ENCODE assay signal across 8 cellular contexts in genomic region chr1:120388597-120389126, GRCh38. TPM values are rescaled to one million over a fixed set of nuclear protein-coding genes. Genes with fewer than 3 reads are reported as not detected.
DNase-seq lines count a peak whose midpoint lies in the region; ATAC-seq and TF ChIP-seq lines count a peak whose summit lies in the region.
"Not testable (repeated sequence)": the region's sequence is repeated elsewhere in the genome, so short reads cannot be mapped to it uniquely, and the experiment has no call there.

No MANE protein-coding gene starts in this region.

- H3K4me1 ChIP-seq in MM.1S (ENCODE audit: low read length), result not testable (repeated sequence)

- not testable (repeated sequence) for H3K27ac Mint-ChIP-seq in activated CD4-positive, alpha-beta T cell treated with anti-CD3 and anti-CD28 coated beads, Interleukin-2, amount 10 ng/mL, durations not matched to agents 7 days and 5 days; stimulated activated naive B cell treated with anti-CD40 and anti-IgM and Interleukin-4, amounts not matched to agents 10 μg/mL and 1 μg/mL and 100 μg/mL, for 72 hours

- ATAC-seq in stimulated activated naive B cell treated with anti-CD40 and anti-IgM and Interleukin-4, amounts not matched to agents 10 μg/mL and 1 μg/mL and 100 μg/mL, for 72 hours (replicated peaks), result not testable (repeated sequence)

- POLR2A ChIA-PET in activated CD4-positive, alpha-beta T cell treated with anti-CD3 and anti-CD28 coated beads, Interleukin-2, amount 10 ng/mL, durations not matched to agents 7 days and 5 days (lab: Charles Lee), result not testable (repeated sequence)

- DNase-seq in DMS153 (lab: John Stamatoyannopoulos, UW) (peak; percentile 33), MM.1S (peak; percentile 4), NCI-H774 (lab: John Stamatoyannopoulos, UW) (peak; percentile 23), brain microvascular endothelial cell (peak; percentile 67), fibroblast of villous mesenchyme (ENCODE audit: low read depth) (peak; percentile 68), mucosa of gallbladder (ENCODE audit: low spot score) (peak; percentile 10)
- peak; percentile 9 for DNase-seq in activated CD4-positive, alpha-beta T cell treated with anti-CD3 and anti-CD28 coated beads, Interleukin-2, amount 10 ng/mL, durations not matched to agents 7 days and 5 days
- DNase-seq in stimulated activated naive B cell treated with anti-CD40 and anti-IgM and Interleukin-4, amounts not matched to agents 10 μg/mL and 1 μg/mL and 100 μg/mL, for 72 hours, result peak; percentile 15

- not testable (repeated sequence) for H3K4me3 Mint-ChIP-seq in activated CD4-positive, alpha-beta T cell treated with anti-CD3 and anti-CD28 coated beads, Interleukin-2, amount 10 ng/mL, durations not matched to agents 7 days and 5 days; stimulated activated naive B cell treated with anti-CD40 and anti-IgM and Interleukin-4, amounts not matched to agents 10 μg/mL and 1 μg/mL and 100 μg/mL, for 72 hours

- H2AFZ ChIP-seq in MM.1S (ENCODE audit: low read length), result not testable (repeated sequence)

- not testable (repeated sequence) for H3K36me3 ChIP-seq in MM.1S (replicated peaks; ENCODE audit: insufficient read depth, low read length); brain microvascular endothelial cell (replicated peaks)

- H3K36me3 Mint-ChIP-seq in activated CD4-positive, alpha-beta T cell treated with anti-CD3 and anti-CD28 coated beads, Interleukin-2, amount 10 ng/mL, durations not matched to agents 7 days and 5 days (ENCODE audit: low read depth); stimulated activated naive B cell treated with anti-CD40 and anti-IgM and Interleukin-4, amounts not matched to agents 10 μg/mL and 1 μg/mL and 100 μg/mL, for 72 hours: not testable (repeated sequence)

- not testable (repeated sequence) for H3F3A ChIP-seq in MM.1S (ENCODE audit: insufficient read depth, low read length)

- in situ Hi-C loops in brain microvascular endothelial cell (cut with HindIII; ENCODE audit: low pct_ligation_motif_present, low sequenced_read_pairs), result not testable (repeated sequence)

- not testable (repeated sequence) for H3K9me3 Mint-ChIP-seq in activated CD4-positive, alpha-beta T cell treated with anti-CD3 and anti-CD28 coated beads, Interleukin-2, amount 10 ng/mL, durations not matched to agents 7 days and 5 days; stimulated activated naive B cell treated with anti-CD40 and anti-IgM and Interleukin-4, amounts not matched to agents 10 μg/mL and 1 μg/mL and 100 μg/mL, for 72 hours

- H3K4me1 Mint-ChIP-seq in activated CD4-positive, alpha-beta T cell treated with anti-CD3 and anti-CD28 coated beads, Interleukin-2, amount 10 ng/mL, durations not matched to agents 7 days and 5 days; stimulated activated naive B cell treated with anti-CD40 and anti-IgM and Interleukin-4, amounts not matched to agents 10 μg/mL and 1 μg/mL and 100 μg/mL, for 72 hours: not testable (repeated sequence)

- not testable (repeated sequence) for H3K4me2 ChIP-seq in MM.1S (ENCODE audit: low read depth, low read length)

- not testable (repeated sequence) for H3K4me3 ChIP-seq in MM.1S (ENCODE audit: low read length); brain microvascular endothelial cell (ENCODE audit: low read depth, low read length); fibroblast of villous mesenchyme (ENCODE audit: low read depth, low read length)

- not testable (repeated sequence) for H3K79me2 ChIP-seq in MM.1S (ENCODE audit: low read length)

- H3K27ac ChIP-seq in MM.1S (ENCODE audit: low read length); brain microvascular endothelial cell: not testable (repeated sequence)

- H3K27me3 ChIP-seq in MM.1S (replicated peaks; ENCODE audit: insufficient read depth, low read length); brain microvascular endothelial cell (replicated peaks): not testable (repeated sequence)

- not testable (repeated sequence) for TF ChIP-seq CTCF in MM.1S (IDR thresholded peaks at IDR 0.05; ENCODE audit: low read length); fibroblast of villous mesenchyme (IDR thresholded peaks at IDR 0.05; ENCODE audit: insufficient read depth, low read depth, low read length)
- peak; percentile 9 for TF ChIP-seq CTCF in brain microvascular endothelial cell (IDR thresholded peaks at IDR 0.05; ENCODE audit: low read depth, low read length, missing control alignments)

- not testable (repeated sequence) for H4K20me1 ChIP-seq in MM.1S (ENCODE audit: insufficient read depth, low read length)

- H3K9ac ChIP-seq in MM.1S (ENCODE audit: low read length), result not testable (repeated sequence)

- H3K9me2 ChIP-seq in MM.1S (replicated peaks; ENCODE audit: insufficient read depth, low read length), result not testable (repeated sequence)

- CTCF ChIA-PET in activated CD4-positive, alpha-beta T cell treated with anti-CD3 and anti-CD28 coated beads, Interleukin-2, amount 10 ng/mL, durations not matched to agents 7 days and 5 days (lab: Charles Lee), result not testable (repeated sequence)

- not testable (repeated sequence) for H3K27me3 Mint-ChIP-seq in activated CD4-positive, alpha-beta T cell treated with anti-CD3 and anti-CD28 coated beads, Interleukin-2, amount 10 ng/mL, durations not matched to agents 7 days and 5 days; stimulated activated naive B cell treated with anti-CD40 and anti-IgM and Interleukin-4, amounts not matched to agents 10 μg/mL and 1 μg/mL and 100 μg/mL, for 72 hours

- not testable (repeated sequence) for H3K9me3 ChIP-seq in MM.1S (replicated peaks; ENCODE audit: insufficient read depth, low read length)

RNA-seq across cellular contexts. Expression of gene NBPF8, which starts 26.2 kb away (rescaled TPM):
- 10 to 100 TPM; 40.0 to 40.4 TPM for total RNA-seq in activated CD4-positive, alpha-beta T cell treated with anti-CD3 and anti-CD28 coated beads, Interleukin-2, amount 10 ng/mL, durations not matched to agents 7 days and 5 days
- 10.6 and 19.0 TPM in 2 replicates for total RNA-seq in fibroblast of villous mesenchyme
- 6.0 TPM for total RNA-seq in mucosa of gallbladder

Comparison
In these comparisons a context has a peak if more than half of its experiments do, and no peak if none do; other contexts are left out.
1. DNase-seq: peak in every context shown above with its lines; median percentile 68 in fibroblast of villous mesenchyme; 67 in brain microvascular endothelial cell; 33 in DMS153; 23 in NCI-H774; 15 in stimulated activated naive B cell treated with anti-CD40 and anti-IgM and Interleukin-4, amounts not matched to agents 10 μg/mL and 1 μg/mL and 100 μg/mL, for 72 hours; 10 in mucosa of gallbladder; 9 in activated CD4-positive, alpha-beta T cell treated with anti-CD3 and anti-CD28 coated beads, Interleukin-2, amount 10 ng/mL, durations not matched to agents 7 days and 5 days; 4 in MM.1S.